ENCODE assay signal across 5 cellular contexts in the genomic region with DNA sequence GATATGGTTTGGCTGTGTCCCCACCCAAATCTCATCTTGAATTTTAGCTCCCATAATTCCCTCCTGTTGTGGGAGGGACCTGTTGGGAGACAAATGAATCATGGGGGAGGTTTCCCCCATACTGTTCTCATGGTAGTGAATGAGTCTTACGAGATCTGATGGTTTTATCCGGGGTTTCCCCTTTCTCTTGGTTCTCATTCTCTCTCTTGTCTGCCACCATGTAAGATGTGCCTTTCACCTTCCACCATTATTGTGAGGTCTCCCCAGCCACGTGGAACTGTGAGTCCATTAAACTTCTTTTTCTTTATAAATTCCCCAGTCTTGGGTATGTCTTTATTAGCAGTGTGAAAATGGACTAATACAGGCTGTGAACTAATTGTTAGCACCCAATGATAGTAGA. TPM values are rescaled to one million over a fixed set of nuclear protein-coding genes. Genes with fewer than 3 reads are reported as not detected.
A peak's percentile ranks its signal among the peaks of the same experiment; 100 is the strongest.
DNase-seq lines count a peak whose midpoint lies in the region; ATAC-seq, FAIRE-seq and TF ChIP-seq lines count a peak whose summit lies in the region.
"Not testable (repeated sequence)": the region's sequence is repeated elsewhere in the genome, so short reads cannot be mapped to it uniquely, and the experiment has no call there.

No MANE protein-coding gene starts in this region.

- not testable (repeated sequence) for H3K79me2 ChIP-seq in PC-9 (ENCODE audit: low read depth); keratinocyte (ENCODE audit: control insufficient read depth, insufficient read depth, low read length); HepG2 (ENCODE audit: insufficient read depth, low read length)

- not testable (repeated sequence) for H3K9me2 ChIP-seq in PC-9 (ENCODE audit: insufficient read depth)

- not testable (repeated sequence) for H3F3A ChIP-seq in PC-9 (ENCODE audit: insufficient read depth, low read depth)

- TF ChIP-seq POLR2A in HepG2 (IDR thresholded peaks at IDR 0.05; ENCODE audit: insufficient read depth in 1 of 2, low read depth in 2 of 2, low read length in 2 of 2): not testable (repeated sequence)

- H3K9ac ChIP-seq in keratinocyte (ENCODE audit: control insufficient read depth, extremely low read depth, insufficient read depth, low read length); HepG2 (ENCODE audit: insufficient read depth, low read depth, low read length): not testable (repeated sequence)

- dilution Hi-C loops in keratinocyte (cut with MboI; ENCODE audit: extremely low pct_ligation_motif_present, low sequenced_read_pairs): not testable (repeated sequence)

- in situ Hi-C loops in HepG2 (cut with HindIII; ENCODE audit: extremely low pct_ligation_motif_present, low pct_unique_long_range_greater_than_20kb): not testable (repeated sequence)

- TF ChIP-seq CTCF in HEK293 (tag by site-specific recombination; IDR thresholded peaks at IDR 0.05); PC-9 (conservative IDR thresholded peaks at IDR 0.05); keratinocyte (optimal IDR thresholded peaks at IDR 0.05 in 1 of 3, IDR thresholded peaks at IDR 0.05 in 1 of 3, conservative IDR thresholded peaks at IDR 0.05 in 1 of 3; ENCODE audit: extremely low read depth in 1 of 3, insufficient read depth in 2 of 3, low read length in 3 of 3); HepG2 (CRISPR knock-in tag; IDR thresholded peaks at IDR 0.05): not testable (repeated sequence)

- WGBS in HepG2 (ENCODE audit: low lambda C conversion rate): 51% methylated on average over 3 of the region's 3 CpGs

- not testable (repeated sequence) for BruUV-seq in PC-9 (replicated peaks; lab: Mats Ljungman, UMichigan); HepG2 (replicated peaks; lab: Mats Ljungman, UMichigan)

- H2AFZ ChIP-seq in PC-9: peak overlapping the region; percentile 71
- H2AFZ ChIP-seq in keratinocyte (ENCODE audit: control insufficient read depth, low read length); HepG2 (ENCODE audit: low read length): not testable (repeated sequence)

- H3K27me3 ChIP-seq in PC-9 (ENCODE audit: insufficient read depth, low read depth); keratinocyte (ENCODE audit: control insufficient read depth, extremely low read depth, insufficient read depth, low read length); HepG2 (ENCODE audit: control insufficient read depth in 1 of 2, insufficient read depth in 2 of 2, low read length in 2 of 2): not testable (repeated sequence)

- CTCF ChIA-PET in HEK293 (lab: Yijun Ruan, JAX); PC-9 (lab: Charles Lee); HepG2 (lab: Yijun Ruan, JAX; ENCODE audit: low intra/inter-chr PET ratio, low total read pairs): not testable (repeated sequence)

- POLR2A ChIA-PET in HEK293 (lab: Yijun Ruan, JAX); PC-9 (lab: Charles Lee; ENCODE audit: unreplicated experiment); HepG2 (lab: Yijun Ruan, JAX): not testable (repeated sequence)

- not testable (repeated sequence) for DNase-seq in PC-9; epithelial cell of prostate (ENCODE audit: low read depth, low spot score); keratinocyte (ENCODE audit: low read depth, low spot score); HepG2 (ENCODE audit: low spot score)

- not testable (repeated sequence) for H3K27ac ChIP-seq in HEK293 (ENCODE audit: extremely low read depth, low read depth, low read length); HepG2 (ENCODE audit: extremely low read length, insufficient read depth, low read length)
- peak overlapping the region; percentile 94 for H3K27ac ChIP-seq in PC-9
- H3K27ac ChIP-seq in epithelial cell of prostate: peak overlapping the region; percentile 57
- H3K27ac ChIP-seq in keratinocyte (ENCODE audit: control insufficient read depth, insufficient read depth, low read length): peak overlapping the region; percentile 23

- not testable (repeated sequence) for FAIRE-seq in keratinocyte (lab: Jason Lieb, UNC); HepG2 (lab: Jason Lieb, UNC)

- H3K9me1 ChIP-seq in keratinocyte (ENCODE audit: control insufficient read depth, extremely low read depth, insufficient read depth, low read length): not testable (repeated sequence)

- H4K20me1 ChIP-seq in PC-9 (ENCODE audit: insufficient read depth); keratinocyte (ENCODE audit: control insufficient read depth, extremely low read depth, insufficient read depth, low read length); HepG2 (ENCODE audit: insufficient read depth, low read length): not testable (repeated sequence)

- not testable (repeated sequence) for H3K4me1 ChIP-seq in HEK293 (ENCODE audit: control insufficient read depth, insufficient read depth, low read length)
- H3K4me1 ChIP-seq in PC-9 (replicated peaks; ENCODE audit: insufficient read depth): peaks cover 17% of the 10 kb centered on the region
- peaks cover 22% of the 10 kb centered on the region for H3K4me1 ChIP-seq in keratinocyte (ENCODE audit: control insufficient read depth, extremely low read depth, insufficient read depth, low read length)
- H3K4me1 ChIP-seq in HepG2 (ENCODE audit: insufficient read depth, low read length): peaks cover 47% of the 10 kb centered on the region

- not testable (repeated sequence) for H3K36me3 ChIP-seq in HEK293 (ENCODE audit: control insufficient read depth in 2 of 2, insufficient read depth in 1 of 2, low read length in 2 of 2); PC-9 (ENCODE audit: low read depth); keratinocyte (ENCODE audit: control insufficient read depth in 2 of 2, extremely low read depth in 1 of 2, insufficient read depth in 2 of 2, low read length in 2 of 2); HepG2 (replicated peaks in 1 of 2; ENCODE audit: control insufficient read depth in 1 of 2, insufficient read depth in 2 of 2, low read length in 2 of 2)

- not testable (repeated sequence) for TF ChIP-seq EP300 in HepG2 (IDR thresholded peaks at IDR 0.05; ENCODE audit: low read depth in 2 of 2, low read length in 2 of 2); HepG2 (CRISPR knock-in tag; IDR thresholded peaks at IDR 0.05; ENCODE audit: borderline replicate concordance)

- H3K4me2 ChIP-seq in PC-9: peak overlapping the region; percentile 61
- H3K4me2 ChIP-seq in keratinocyte (ENCODE audit: control insufficient read depth, extremely low read depth, insufficient read depth, low read depth, low read length); HepG2 (ENCODE audit: low read depth, low read length): not testable (repeated sequence)

- H3K9me3 ChIP-seq in HEK293 (ENCODE audit: control insufficient read depth, insufficient read depth, low read depth, low read length); PC-9 (ENCODE audit: insufficient read depth, low read depth); keratinocyte (ENCODE audit: control insufficient read depth, low read depth, low read length): not testable (repeated sequence)
- peaks cover 11% of the 10 kb centered on the region; the same call in 1 of the 2 replicates for H3K9me3 ChIP-seq in HepG2 (ENCODE audit: low read length)

- H3K4me3 ChIP-seq in HEK293 (ENCODE audit: low read depth, low read length); PC-9; keratinocyte (ENCODE audit: control insufficient read depth in 2 of 3, extremely low read depth in 1 of 3, insufficient read depth in 2 of 3, low read depth in 1 of 3, low read length in 3 of 3); HepG2 (replicated peaks in 1 of 3; ENCODE audit: insufficient read depth in 1 of 3, low read depth in 2 of 3, low read length in 3 of 3): not testable (repeated sequence)

- TF ChIP-seq RAD21 in HepG2 (CRISPR knock-in tag; IDR thresholded peaks at IDR 0.05): not testable (repeated sequence)

- intact Hi-C loops in PC-9 (cut with micrococcal nuclease; ENCODE audit: unreplicated experiment); HepG2 (cut with micrococcal nuclease; ENCODE audit: unreplicated experiment): not testable (repeated sequence)

- ATAC-seq in HepG2: not testable (repeated sequence)

RNA-seq across cellular contexts. Expression of gene QKI, which starts 31.1 kb away (rescaled TPM):
- 47.1 and 50.8 TPM in 2 replicates for total RNA-seq in PC-9 (2021)
- polyA plus RNA-seq in keratinocyte: 44.7 to 82.8 TPM (median 53.3 TPM) in 3 replicates
- polyA plus RNA-seq in keratinocyte (2011; ENCODE audit: low read depth): 99.8 TPM
- polyA plus RNA-seq in keratinocyte (2011; cell fraction: cytosol; rRNA removed): 53.5 and 69.8 TPM in 2 replicates
- polyA plus RNA-seq in keratinocyte (2011; cell fraction: nucleus; rRNA removed): 66.5 and 75.1 TPM in 2 replicates
- 38.5 and 47.5 TPM in 2 replicates for polyA plus RNA-seq in keratinocyte (2012; ENCODE audit: low replicate concordance)
- 135 to 160 TPM (median 157 TPM) in 3 replicates for polyA minus RNA-seq in keratinocyte
- polyA minus RNA-seq in keratinocyte (2011; cell fraction: cytosol; rRNA and poly(A)+ RNA removed): 79.2 TPM
- polyA minus RNA-seq in keratinocyte (2011; cell fraction: nucleus; rRNA and poly(A)+ RNA removed): 79.6 and 101 TPM in 2 replicates
- total RNA-seq in HepG2 (2016; rRNA removed; fragmentation: Illumina TruSeq; extraction: Trizol): 136 and 167 TPM in 2 replicates
- total RNA-seq in HepG2 (2016; cell fraction: cytosol; rRNA removed; fragmentation: Illumina TruSeq; extraction: Trizol; ENCODE audit: low read depth): 33.5 and 40.4 TPM in 2 replicates
- total RNA-seq in HepG2 (2016; cell fraction: insoluble cytoplasmic fraction; rRNA removed; fragmentation: Illumina TruSeq; extraction: Trizol): 141 and 159 TPM in 2 replicates
- 82.9 and 85.6 TPM in 2 replicates for total RNA-seq in HepG2 (2016; cell fraction: membrane; rRNA removed; fragmentation: Illumina TruSeq; extraction: Trizol)
- total RNA-seq in HepG2 (2016; cell fraction: nucleus; rRNA removed; fragmentation: Illumina TruSeq; extraction: Trizol): 114 and 126 TPM in 2 replicates
- 117 and 137 TPM in 2 replicates for polyA plus RNA-seq in HepG2 (2011; rRNA removed)
- polyA plus RNA-seq in HepG2 (2011; cell fraction: cytosol; rRNA removed): 108 and 115 TPM in 2 replicates
- polyA plus RNA-seq in HepG2 (2011; cell fraction: nucleus; rRNA removed): 73.5 and 79.1 TPM in 2 replicates
- 77.5 and 90.6 TPM in 2 replicates for polyA plus RNA-seq in HepG2 (2012)
- polyA plus RNA-seq in HepG2 (2016; cell fraction: cytosol; fragmentation: Illumina TruSeq; extraction: Trizol; ENCODE audit: low read depth): 5.6 and 6.8 TPM in 2 replicates
- polyA plus RNA-seq in HepG2 (2016; cell fraction: insoluble cytoplasmic fraction; fragmentation: Illumina TruSeq; extraction: Trizol; ENCODE audit: low read depth): 101 and 120 TPM in 2 replicates
- polyA plus RNA-seq in HepG2 (2016; cell fraction: membrane; fragmentation: Illumina TruSeq; extraction: Trizol; ENCODE audit: low read depth): 23.6 and 26.7 TPM in 2 replicates
- 50.1 and 57.9 TPM in 2 replicates for polyA plus RNA-seq in HepG2 (2016; cell fraction: nucleus; fragmentation: Illumina TruSeq; extraction: Trizol; ENCODE audit: insufficient read depth, low read depth)
- polyA minus RNA-seq in HepG2 (2011; rRNA and poly(A)+ RNA removed; ENCODE audit: low replicate concordance): 195 and 554 TPM in 2 replicates
- polyA minus RNA-seq in HepG2 (2011; cell fraction: cytosol; rRNA and poly(A)+ RNA removed): 175 and 185 TPM in 2 replicates
- 261 and 310 TPM in 2 replicates for polyA minus RNA-seq in HepG2 (2011; cell fraction: nucleus; rRNA and poly(A)+ RNA removed)
